In genomic region chr15:65873271-65873670, GRCh38 we compare ENCODE assay signal across 1 cellular context.
TF ChIP-seq lines count a peak whose summit lies in the region.

No MANE protein-coding gene starts in this region.

TF ChIP-seq in IMR-90, 13 proteins besides CTCF, POLR2A, EP300 and RAD21 (continued from another document):
- TF ChIP-seq, protein P1, sequence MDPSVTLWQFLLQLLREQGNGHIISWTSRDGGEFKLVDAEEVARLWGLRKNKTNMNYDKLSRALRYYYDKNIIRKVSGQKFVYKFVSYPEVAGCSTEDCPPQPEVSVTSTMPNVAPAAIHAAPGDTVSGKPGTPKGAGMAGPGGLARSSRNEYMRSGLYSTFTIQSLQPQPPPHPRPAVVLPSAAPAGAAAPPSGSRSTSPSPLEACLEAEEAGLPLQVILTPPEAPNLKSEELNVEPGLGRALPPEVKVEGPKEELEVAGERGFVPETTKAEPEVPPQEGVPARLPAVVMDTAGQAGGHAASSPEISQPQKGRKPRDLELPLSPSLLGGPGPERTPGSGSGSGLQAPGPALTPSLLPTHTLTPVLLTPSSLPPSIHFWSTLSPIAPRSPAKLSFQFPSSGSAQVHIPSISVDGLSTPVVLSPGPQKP (IDR thresholded peaks at IDR 0.05; ENCODE audit: borderline replicate concordance, low read depth, low read length): no peak
